Comparison of ENCODE assay signal across 8 cellular contexts in the genomic region with DNA sequence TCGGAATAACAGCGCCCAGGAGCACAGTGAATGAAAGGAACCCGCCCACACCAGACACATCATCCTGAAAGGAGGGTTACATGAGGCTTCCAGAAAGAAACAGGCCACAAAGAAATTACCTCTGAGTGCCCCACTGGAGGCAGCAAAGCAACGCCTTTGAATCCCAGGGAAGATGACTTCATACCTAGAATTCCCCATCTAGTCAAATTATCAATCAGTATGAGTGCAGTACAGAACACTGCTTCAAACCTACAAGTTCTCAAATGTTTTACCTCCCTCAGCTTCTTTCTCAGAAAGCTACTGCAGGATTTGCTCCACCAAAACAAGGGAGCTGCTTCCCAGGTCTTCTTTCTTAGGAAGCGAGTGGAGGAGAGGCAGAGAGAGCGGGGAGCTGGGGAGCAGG.
DNase-seq lines count a peak whose midpoint lies in the region; ATAC-seq and TF ChIP-seq lines count a peak whose summit lies in the region.

No MANE protein-coding gene starts in this region.

- H3K27ac ChIP-seq in IMR-90 (ENCODE audit: insufficient read depth, low read length) = no peak overlapping the region

- H3K9ac ChIP-seq in IMR-90 (ENCODE audit: low read depth, low read length) = no peak overlapping the region

- H3K27me3 ChIP-seq in IMR-90 (ENCODE audit: control insufficient read depth, insufficient read depth, low read length) = no peaks in the 10 kb centered on the region

- H3K4me2 ChIP-seq in IMR-90 (ENCODE audit: low read depth, low read length) = no peak overlapping the region

- no peak overlapping the region for H2BK5ac ChIP-seq in IMR-90 (ENCODE audit: low read depth, low read length, poor library complexity, severe bottlenecking)

- no peak overlapping the region for H4K5ac ChIP-seq in IMR-90 (ENCODE audit: low read depth, low read length)

- H3K4me3 ChIP-seq in IMR-90 (ENCODE audit: insufficient read depth, low read depth, low read length) = no peak overlapping the region

- BruUV-seq in IMR-90 (replicated peaks; lab: Mats Ljungman, UMichigan) = no TSS peak

- peak; percentile 34 for TF ChIP-seq CTCF in IMR-90 (conservative IDR thresholded peaks at IDR 0.05; ENCODE audit: low read depth, low read length)

- H2AFZ ChIP-seq in IMR-90 (replicated peaks; ENCODE audit: low read length, poor library complexity) = no peak overlapping the region

- no peak overlapping the region for H2AK9ac ChIP-seq in IMR-90 (replicated peaks; ENCODE audit: low read depth, low read length, poor library complexity)

- intact Hi-C loops in IMR-90 (cut with micrococcal nuclease) = no loop called here

- peak; percentile 52 for ATAC-seq in GM19395 (IDR thresholded peaks at IDR 0.05; ENCODE audit: unreplicated experiment)
- no peak for ATAC-seq in IMR-90 (ENCODE audit: low read depth)

- no peak overlapping the region for H2BK120ac ChIP-seq in IMR-90 (ENCODE audit: low read depth, low read length)

- CTCF ChIA-PET in IMR-90 (lab: Yijun Ruan, JAX) = interaction anchor here (0.6 kb wide), 1 partner anchor 140 kb away, joined by 3 read pairs; no protein-coding TSS in a partner anchor

- dilution Hi-C loops in IMR-90 (cut with HindIII; ENCODE audit: low sequenced_read_pairs, unreplicated experiment) = no loop called here

- H3K14ac ChIP-seq in IMR-90 (replicated peaks; ENCODE audit: low read depth, low read length) = no peak overlapping the region

- peaks cover 4% of the 10 kb centered on the region; the same call in 1 of the 2 replicates for H3K4me1 ChIP-seq in IMR-90 (ENCODE audit: control insufficient read depth, insufficient read depth, low read length)

- H3K23ac ChIP-seq in IMR-90 (ENCODE audit: low read depth, low read length) = no peak overlapping the region

- H3K9me3 ChIP-seq in IMR-90 (ENCODE audit: control insufficient read depth, insufficient read depth, low read length) = peaks cover 7% of the 10 kb centered on the region

- TF ChIP-seq POLR2A in IMR-90 (IDR thresholded peaks at IDR 0.05; ENCODE audit: low read depth, low read length) = no peak

- H3K18ac ChIP-seq in IMR-90 (ENCODE audit: low read depth, low read length) = no peak overlapping the region

- H3K36me3 ChIP-seq in IMR-90 (ENCODE audit: control insufficient read depth, insufficient read depth, low read length) = no peaks in the 10 kb centered on the region

- no peak overlapping the region for H2BK20ac ChIP-seq in IMR-90 (ENCODE audit: low read depth, low read length)

- TF ChIP-seq RAD21 in IMR-90 (IDR thresholded peaks at IDR 0.05; ENCODE audit: low read length) = peak; percentile 43

- in situ Hi-C loops in ACHN (cut with HindIII; ENCODE audit: low pct_ligation_motif_present, low pct_unique_long_range_greater_than_20kb, low sequenced_read_pairs) = no loop called here
- in situ Hi-C loops in IMR-90 (cut with MboI; ENCODE audit: low sequenced_read_pairs) = no loop called here

- 100% methylated on average over 3 of the region's 6 CpGs; no CpG with 5 or more reads in 1 of the 2 experiments for WGBS in IMR-90 (ENCODE audit: extremely low coverage in 2 of 2, insufficient read length in 1 of 2), 2 experiments

- no peak overlapping the region for H2AK5ac ChIP-seq in IMR-90 (ENCODE audit: low read depth, low read length)

- no peak overlapping the region for H2BK15ac ChIP-seq in IMR-90 (ENCODE audit: low read depth, low read length)

- no peaks in the 10 kb centered on the region for H4K20me1 ChIP-seq in IMR-90 (ENCODE audit: insufficient read depth, low read length)

- H4K91ac ChIP-seq in IMR-90 (ENCODE audit: insufficient read depth, low read depth, low read length) = no peak overlapping the region

- no peaks in the 10 kb centered on the region; the same call in 1 of the 2 replicates for H3K9me1 ChIP-seq in IMR-90 (ENCODE audit: insufficient read depth, low read length)

- DNase-seq in ACHN = peak; percentile 22
- DNase-seq in IMR-90 = no peak
- DNase-seq in activated naive CD8-positive, alpha-beta T cell treated with anti-CD3 and anti-CD28 coated beads, Interleukin-2, amount 50 U/mL, for 16 hours (ENCODE audit: low read depth, low spot score) = peak; percentile 23
- peak; percentile 79 for DNase-seq in stimulated activated CD8-positive, alpha-beta memory T cell treated with anti-CD3 and anti-CD28 coated beads, Interleukin-4, amount 100 ng/mL, for 48 hours
- DNase-seq in ureter (ENCODE audit: low spot score) = no peak
- DNase-seq in NOMO-1 treated with dmso at 0.1 percent for 144 hours (lab: John Stamatoyannopoulos, UW; ENCODE audit: unreplicated experiment) = no peak
- DNase-seq in NCI-H2107 (lab: John Stamatoyannopoulos, UW) = no peak

- H3K4ac ChIP-seq in IMR-90 (ENCODE audit: low read depth, low read length) = no peak overlapping the region

- no peaks in the 10 kb centered on the region for H3K79me1 ChIP-seq in IMR-90 (ENCODE audit: low read depth in 1 of 2, low read length in 2 of 2)

- no peak overlapping the region for H4K8ac ChIP-seq in IMR-90 (ENCODE audit: low read depth in 2 of 2, low read length in 2 of 2)

- POLR2A ChIA-PET in IMR-90 (lab: Charles Lee; ENCODE audit: unreplicated experiment) = interaction anchor here (0.7 kb wide), 1 partner anchor 8 kb away, joined by 3 read pairs; no protein-coding TSS in a partner anchor

- H3K56ac ChIP-seq in IMR-90 (ENCODE audit: extremely low read depth, insufficient read depth, low read length) = no peak overlapping the region

TF ChIP-seq in IMR-90, 13 proteins besides CTCF, POLR2A, EP300 and RAD21:
- TF ChIP-seq FOS (IDR thresholded peaks at IDR 0.05; ENCODE audit: low read depth, low read length) (no peak), MAZ (IDR thresholded peaks at IDR 0.05; ENCODE audit: borderline replicate concordance, low read depth, low read length) (no peak), BHLHE40 (IDR thresholded peaks at IDR 0.05; ENCODE audit: low read depth, low read length) (no peak), MAFK (IDR thresholded peaks at IDR 0.05; ENCODE audit: low read depth, low read length) (no peak), SMC3 (IDR thresholded peaks at IDR 0.05; ENCODE audit: low read depth, low read length) (no peak), RCOR1 (IDR thresholded peaks at IDR 0.05; ENCODE audit: insufficient replicate concordance, low read length) (no peak), CEBPB (IDR thresholded peaks at IDR 0.05; ENCODE audit: low read depth, low read length) (no peak), CHD1 (IDR thresholded peaks at IDR 0.05; ENCODE audit: low read depth, low read length) (no peak), NFE2L2 (IDR thresholded peaks at IDR 0.05; ENCODE audit: low read depth, low read length) (no peak), MXI1 (IDR thresholded peaks at IDR 0.05; ENCODE audit: borderline replicate concordance, low read depth, low read length) (no peak), RFX5 (IDR thresholded peaks at IDR 0.05; ENCODE audit: low read depth, low read length) (no peak)
- TF ChIP-seq, protein P1, sequence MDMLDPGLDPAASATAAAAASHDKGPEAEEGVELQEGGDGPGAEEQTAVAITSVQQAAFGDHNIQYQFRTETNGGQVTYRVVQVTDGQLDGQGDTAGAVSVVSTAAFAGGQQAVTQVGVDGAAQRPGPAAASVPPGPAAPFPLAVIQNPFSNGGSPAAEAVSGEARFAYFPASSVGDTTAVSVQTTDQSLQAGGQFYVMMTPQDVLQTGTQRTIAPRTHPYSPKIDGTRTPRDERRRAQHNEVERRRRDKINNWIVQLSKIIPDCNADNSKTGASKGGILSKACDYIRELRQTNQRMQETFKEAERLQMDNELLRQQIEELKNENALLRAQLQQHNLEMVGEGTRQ (IDR thresholded peaks at IDR 0.05; ENCODE audit: low read depth, low read length) = no peak
- TF ChIP-seq, protein P2, sequence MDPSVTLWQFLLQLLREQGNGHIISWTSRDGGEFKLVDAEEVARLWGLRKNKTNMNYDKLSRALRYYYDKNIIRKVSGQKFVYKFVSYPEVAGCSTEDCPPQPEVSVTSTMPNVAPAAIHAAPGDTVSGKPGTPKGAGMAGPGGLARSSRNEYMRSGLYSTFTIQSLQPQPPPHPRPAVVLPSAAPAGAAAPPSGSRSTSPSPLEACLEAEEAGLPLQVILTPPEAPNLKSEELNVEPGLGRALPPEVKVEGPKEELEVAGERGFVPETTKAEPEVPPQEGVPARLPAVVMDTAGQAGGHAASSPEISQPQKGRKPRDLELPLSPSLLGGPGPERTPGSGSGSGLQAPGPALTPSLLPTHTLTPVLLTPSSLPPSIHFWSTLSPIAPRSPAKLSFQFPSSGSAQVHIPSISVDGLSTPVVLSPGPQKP (IDR thresholded peaks at IDR 0.05; ENCODE audit: borderline replicate concordance, low read depth, low read length) = no peak

Comparison
In these comparisons a context has a peak if more than half of its experiments do, and no peak if none do; other contexts are left out.
1. DNase-seq: peak in ACHN (single experiment), activated naive CD8-positive, alpha-beta T cell treated with anti-CD3 and anti-CD28 coated beads, Interleukin-2, amount 50 U/mL, for 16 hours (single experiment) and stimulated activated CD8-positive, alpha-beta memory T cell treated with anti-CD3 and anti-CD28 coated beads, Interleukin-4, amount 100 ng/mL, for 48 hours (single experiment); none in IMR-90 (single experiment), ureter (single experiment), NOMO-1 treated with dmso at 0.1 percent for 144 hours (single experiment) and NCI-H2107 (single experiment).